1 cellular context compared by ENCODE assay signal in the genomic region with DNA sequence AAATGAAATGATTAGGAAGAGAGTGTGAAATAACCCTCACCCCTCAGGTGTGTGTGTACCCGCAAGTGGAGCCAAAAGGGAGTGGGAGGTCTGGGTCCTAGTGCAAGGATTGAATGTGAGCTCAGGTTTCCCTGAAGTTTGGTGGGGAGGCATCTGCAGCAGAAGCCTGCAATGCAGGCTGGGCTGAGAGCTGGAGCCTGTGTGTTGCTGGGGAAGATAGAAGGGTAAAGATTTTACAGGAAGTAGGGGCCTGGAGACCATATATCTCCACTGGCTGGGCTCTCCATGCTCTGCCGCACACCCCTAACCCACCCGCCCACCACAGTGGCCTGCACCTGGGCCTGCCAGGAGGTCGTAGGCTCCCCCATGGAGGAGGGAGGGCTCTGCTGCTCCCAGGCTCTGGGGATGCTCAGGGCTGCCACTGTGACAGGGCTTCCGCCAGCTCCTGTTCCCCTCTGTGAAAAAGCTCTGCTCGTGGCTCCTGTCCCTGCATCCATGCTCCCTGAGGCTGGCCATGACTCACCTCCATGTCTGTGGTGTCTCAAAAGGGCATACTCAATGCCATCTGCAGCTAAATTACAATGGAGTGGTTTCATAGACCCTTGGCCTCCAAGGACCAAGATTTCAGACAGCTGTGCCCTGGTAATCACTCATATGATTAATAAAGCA.
TF ChIP-seq lines count a peak whose summit lies in the region.

No MANE protein-coding gene starts in this region.

TF ChIP-seq in H1, 55 proteins besides CTCF, POLR2A, EP300 and RAD21:
- no peak for TF ChIP-seq CBX5 (IDR thresholded peaks at IDR 0.05; ENCODE audit: low read depth, low read length)
